ENCODE assay signal across 22 cellular contexts in the genomic region with DNA sequence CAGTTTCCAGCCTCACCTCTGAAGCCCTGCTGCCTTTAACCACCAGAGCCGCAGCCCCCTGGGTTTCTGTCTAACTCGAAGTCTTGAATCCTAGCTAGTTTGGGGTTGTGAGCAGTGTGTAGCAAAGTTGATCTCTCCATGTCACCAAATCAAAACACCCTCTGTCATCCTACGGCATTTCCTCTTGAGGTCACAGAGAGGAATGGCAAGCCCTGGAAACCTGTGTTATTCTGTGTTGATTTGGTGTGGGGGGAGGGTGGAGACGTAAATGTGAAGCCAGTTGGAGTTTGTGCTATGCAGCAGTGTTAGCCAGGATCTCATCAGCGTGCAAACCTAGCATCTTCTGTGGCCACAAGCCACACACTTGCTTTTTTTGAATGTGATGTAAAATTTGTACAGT. TPM values are rescaled to one million over a fixed set of nuclear protein-coding genes. Genes with fewer than 3 reads are reported as not detected.
DNase-seq lines count a peak whose midpoint lies in the region; ATAC-seq and TF ChIP-seq lines count a peak whose summit lies in the region.
"Had no signal": no experiment of that assay in that cellular context is flagged by ENCODE, and none has a peak within 500 bp of the region (broad histone marks: within the 10 kb centered on the region; RNA-seq: fewer than 3 reads in every experiment).

No MANE protein-coding gene starts in this region.

- no peaks in the 10 kb centered on the region for H3K4me1 ChIP-seq in endodermal cell (ENCODE audit: control insufficient read depth, insufficient read depth, low read length)
- H3K4me1 ChIP-seq: A549, Caco-2 had no signal

- no peak for ATAC-seq in T-helper 17 cell
- ATAC-seq: A549; CD8-positive, alpha-beta T cell; GM12878 had no signal

- no peak for DNase-seq in activated naive CD4-positive, alpha-beta T cell treated with anti-CD3 and anti-CD28 coated beads, Interleukin-2, amount 10 ng/mL, durations not matched to agents 7 days and 5 days
- DNase-seq in T-helper 17 cell, result no peak
- DNase-seq in glutamatergic neuron, result no peak
- no peak for DNase-seq in DMS53 (lab: John Stamatoyannopoulos, UW)
- no peak for DNase-seq in endodermal cell
- DNase-seq: AML-193; Caco-2; Calu3; CD4-positive, alpha-beta T cell; CD8-positive, alpha-beta T cell; DMS79; DND-41; EL; GDM1 had no signal

- no peak for TF ChIP-seq CTCF in glutamatergic neuron (IDR thresholded peaks at IDR 0.05; ENCODE audit: partially characterized antibody, unreplicated experiment)
- TF ChIP-seq CTCF in endodermal cell (conservative IDR thresholded peaks at IDR 0.05), result no peak

- no peak overlapping the region for H3K27ac ChIP-seq in endodermal cell (ENCODE audit: low read depth, low read length)
- H3K27ac ChIP-seq: 22Rv1; A549; BLaER1 treated with 17β-estradiol and CSF1 and Interleukin-3, amounts not matched to agents 10 nM and 100 nM; C4-2B had no signal

- no peaks in the 10 kb centered on the region for H3K27me3 Mint-ChIP-seq in activated naive CD4-positive, alpha-beta T cell treated with anti-CD3 and anti-CD28 coated beads, Interleukin-2, amount 50 U/mL, for 24 hours
- no peaks in the 10 kb centered on the region for H3K27me3 Mint-ChIP-seq in activated naive CD4-positive, alpha-beta T cell treated with anti-CD3 and anti-CD28 coated beads, Interleukin-2, amount 10 ng/mL, durations not matched to agents 7 days and 5 days
- H3K27me3 Mint-ChIP-seq in T-helper 17 cell, result no peaks in the 10 kb centered on the region
- peaks cover 8% of the 10 kb centered on the region for H3K27me3 Mint-ChIP-seq in glutamatergic neuron (ENCODE audit: unreplicated experiment)
- no peaks in the 10 kb centered on the region for H3K27me3 Mint-ChIP-seq in endodermal cell (ENCODE audit: insufficient read depth)
- H3K27me3 Mint-ChIP-seq: B cell; CD4-positive, alpha-beta T cell had no signal

- H3K27me3 ChIP-seq in endodermal cell (ENCODE audit: control insufficient read depth, insufficient read depth, low read length, poor library complexity, severe bottlenecking), result no peaks in the 10 kb centered on the region
- H3K27me3 ChIP-seq: BLaER1 treated with 17β-estradiol and CSF1 and Interleukin-3, amounts not matched to agents 10 nM and 100 nM had no signal

- peaks cover 20% of the 10 kb centered on the region for H3K36me3 ChIP-seq in endodermal cell (ENCODE audit: control insufficient read depth, insufficient read depth, low read length)

- no peak overlapping the region for H3K9ac ChIP-seq in endodermal cell (ENCODE audit: extremely low read depth, low read length, poor library complexity, severe bottlenecking)
- H3K9ac ChIP-seq: BLaER1 treated with 17β-estradiol and CSF1 and Interleukin-3, amounts not matched to agents 10 nM and 100 nM had no signal

- WGBS in endodermal cell (ENCODE audit: insufficient coverage in 1 of 2, insufficient read length in 1 of 2), 2 experiments, result 60 to 97% methylated on average over 1 to 4 of the region's 5 CpGs

- peaks cover 19% of the 10 kb centered on the region for H3K4me1 Mint-ChIP-seq in activated naive CD4-positive, alpha-beta T cell treated with anti-CD3 and anti-CD28 coated beads, Interleukin-2, amount 50 U/mL, for 24 hours
- H3K4me1 Mint-ChIP-seq in activated naive CD4-positive, alpha-beta T cell treated with anti-CD3 and anti-CD28 coated beads, Interleukin-2, amount 10 ng/mL, durations not matched to agents 7 days and 5 days, result peaks cover 48% of the 10 kb centered on the region
- H3K4me1 Mint-ChIP-seq in T-helper 17 cell, result peaks cover 13% of the 10 kb centered on the region
- peaks cover 8% of the 10 kb centered on the region for H3K4me1 Mint-ChIP-seq in glutamatergic neuron (ENCODE audit: low read depth, unreplicated experiment)
- H3K4me1 Mint-ChIP-seq in endodermal cell, result peaks cover 2% of the 10 kb centered on the region

- peaks cover 8% of the 10 kb centered on the region for H3K36me3 Mint-ChIP-seq in activated naive CD4-positive, alpha-beta T cell treated with anti-CD3 and anti-CD28 coated beads, Interleukin-2, amount 50 U/mL, for 24 hours
- peaks cover 38% of the 10 kb centered on the region for H3K36me3 Mint-ChIP-seq in activated naive CD4-positive, alpha-beta T cell treated with anti-CD3 and anti-CD28 coated beads, Interleukin-2, amount 10 ng/mL, durations not matched to agents 7 days and 5 days
- H3K36me3 Mint-ChIP-seq in T-helper 17 cell (ENCODE audit: low read depth) (peaks cover 2% of the 10 kb centered on the region), glutamatergic neuron (ENCODE audit: unreplicated experiment) (peaks cover 22% of the 10 kb centered on the region), endodermal cell (ENCODE audit: low read depth) (peaks cover 30% of the 10 kb centered on the region)

- H3K4me3 ChIP-seq in endodermal cell (ENCODE audit: low read length), result no peak overlapping the region
- H3K4me3 ChIP-seq: A549; BLaER1 treated with 17β-estradiol and CSF1 and Interleukin-3, amounts not matched to agents 10 nM and 100 nM; GM12878 had no signal

- H3K9me3 ChIP-seq in T-helper 17 cell (ENCODE audit: control insufficient read depth, low read length, poor library complexity, severe bottlenecking) (no peaks in the 10 kb centered on the region), endodermal cell (ENCODE audit: control insufficient read depth, low read length) (no peaks in the 10 kb centered on the region)
- H3K9me3 ChIP-seq: A549, Caco-2 had no signal

- no peak overlapping the region for H3K4me3 Mint-ChIP-seq in activated naive CD4-positive, alpha-beta T cell treated with anti-CD3 and anti-CD28 coated beads, Interleukin-2, amount 50 U/mL, for 24 hours
- no peak overlapping the region for H3K4me3 Mint-ChIP-seq in activated naive CD4-positive, alpha-beta T cell treated with anti-CD3 and anti-CD28 coated beads, Interleukin-2, amount 10 ng/mL, durations not matched to agents 7 days and 5 days
- H3K4me3 Mint-ChIP-seq in T-helper 17 cell, result no peak overlapping the region
- no peak overlapping the region for H3K4me3 Mint-ChIP-seq in glutamatergic neuron (ENCODE audit: unreplicated experiment)
- no peak overlapping the region for H3K4me3 Mint-ChIP-seq in endodermal cell
- H3K4me3 Mint-ChIP-seq: B cell; CD4-positive, alpha-beta T cell; CD8-positive, alpha-beta T cell had no signal

- H3K9me3 Mint-ChIP-seq in activated naive CD4-positive, alpha-beta T cell treated with anti-CD3 and anti-CD28 coated beads, Interleukin-2, amount 50 U/mL, for 24 hours, result no peaks in the 10 kb centered on the region
- no peaks in the 10 kb centered on the region for H3K9me3 Mint-ChIP-seq in activated naive CD4-positive, alpha-beta T cell treated with anti-CD3 and anti-CD28 coated beads, Interleukin-2, amount 10 ng/mL, durations not matched to agents 7 days and 5 days
- peaks cover 25% of the 10 kb centered on the region for H3K9me3 Mint-ChIP-seq in glutamatergic neuron (ENCODE audit: unreplicated experiment)
- H3K9me3 Mint-ChIP-seq in endodermal cell, result no peaks in the 10 kb centered on the region
- H3K9me3 Mint-ChIP-seq: CD4-positive, alpha-beta T cell; CD8-positive, alpha-beta T cell had no signal

- peak overlapping the region; percentile 5 for H3K27ac Mint-ChIP-seq in activated naive CD4-positive, alpha-beta T cell treated with anti-CD3 and anti-CD28 coated beads, Interleukin-2, amount 50 U/mL, for 24 hours
- no peak overlapping the region for H3K27ac Mint-ChIP-seq in activated naive CD4-positive, alpha-beta T cell treated with anti-CD3 and anti-CD28 coated beads, Interleukin-2, amount 10 ng/mL, durations not matched to agents 7 days and 5 days
- H3K27ac Mint-ChIP-seq in T-helper 17 cell, result peak overlapping the region; percentile 67
- peak overlapping the region; percentile 15 for H3K27ac Mint-ChIP-seq in glutamatergic neuron (ENCODE audit: unreplicated experiment)
- H3K27ac Mint-ChIP-seq in endodermal cell, result no peak overlapping the region
- H3K27ac Mint-ChIP-seq: B cell; CD4-positive, alpha-beta T cell; CD8-positive, alpha-beta T cell had no signal

- CTCF ChIA-PET in activated naive CD4-positive, alpha-beta T cell treated with anti-CD3 and anti-CD28 coated beads, Interleukin-2, amount 10 ng/mL, durations not matched to agents 7 days and 5 days (lab: Charles Lee), result interaction anchor here (1.1 to 1.5 kb wide), 2 partner anchors 14 to 24 kb away, joined by 3 read pairs; no protein-coding TSS in a partner anchor

RNA-seq across cellular contexts. Expression of a gene that starts 5.1 kb away (rescaled TPM):
- total RNA-seq in T-helper 17 cell (10 to 100 TPM; 64.7 to 66.3 TPM), glutamatergic neuron (ENCODE audit: unreplicated experiment) (6.5 TPM), endodermal cell (1 to 10 TPM; 1.6 to 2.9 TPM)
- polyA plus RNA-seq in endodermal cell (2013, experiment 1 of 2), result 2.1 TPM
- 2.1 TPM for polyA plus RNA-seq in endodermal cell (2013, experiment 2 of 2)
- total RNA-seq: G401 had no signal

Comparison
In these comparisons a context has a peak if more than half of its experiments do, and no peak if none do; other contexts are left out.
1. H3K27ac Mint-ChIP-seq: peak in activated naive CD4-positive, alpha-beta T cell treated with anti-CD3 and anti-CD28 coated beads, Interleukin-2, amount 50 U/mL, for 24 hours (single experiment), T-helper 17 cell (single experiment) and glutamatergic neuron (single experiment); none in activated naive CD4-positive, alpha-beta T cell treated with anti-CD3 and anti-CD28 coated beads, Interleukin-2, amount 10 ng/mL, durations not matched to agents 7 days and 5 days (single experiment) and endodermal cell (single experiment).